17 cellular contexts compared by ENCODE assay signal in genomic region chr2:106089611-106090010, GRCh38.
"Had no signal": no experiment of that assay in that cellular context is flagged by ENCODE, and none has a peak within 500 bp of the region (broad histone marks: within the 10 kb centered on the region; RNA-seq: fewer than 3 reads in every experiment).

No MANE protein-coding gene starts in this region.

- H3K4me3 Mint-ChIP-seq: activated naive CD8-positive, alpha-beta T cell treated with anti-CD3 and anti-CD28 coated beads, Interleukin-2, amount 10 ng/mL, durations not matched to agents 7 days and 5 days; nephron progenitor cell; T-helper 2 cell treated with Interferon-gamma antibody and Interleukin-4, amounts not matched to agents 5 μg/mL and 100 μg/mL, for 36 hours had no signal

- H3K4me1 Mint-ChIP-seq: nephron progenitor cell had no signal

- H3K4me3 ChIP-seq: prostate gland, SJSA1, stomach, testis, upper lobe of right lung had no signal

- H3K27ac Mint-ChIP-seq: activated naive CD8-positive, alpha-beta T cell treated with anti-CD3 and anti-CD28 coated beads, Interleukin-2, amount 10 ng/mL, durations not matched to agents 7 days and 5 days; nephron progenitor cell; T-helper 2 cell treated with Interferon-gamma antibody and Interleukin-4, amounts not matched to agents 5 μg/mL and 100 μg/mL, for 36 hours had no signal

- ATAC-seq: right cardiac atrium, upper lobe of right lung had no signal

- H3K9me3 ChIP-seq: prostate gland, SJSA1, stomach, testis, upper lobe of right lung had no signal

- DNase-seq: activated CD4-positive, alpha-beta T cell treated with anti-CD3 and anti-CD28 coated beads, Interleukin-2, amount 50 U/mL, for 48 hours; activated CD8-positive, alpha-beta memory T cell treated with anti-CD3 and anti-CD28 coated beads, Interleukin-2, amount 50 U/mL, for 4 hours; activated naive CD8-positive, alpha-beta T cell treated with anti-CD3 and anti-CD28 coated beads, Interleukin-2, amount 10 ng/mL, durations not matched to agents 7 days and 5 days; anterior cingulate cortex; brain microvascular endothelial cell; cortex of kidney; effector CD4-positive, alpha-beta T cell; foreskin melanocyte; nephron progenitor cell; right cardiac atrium; small intestine; stomach; testis; upper lobe of right lung had no signal

- H3K36me3 ChIP-seq: brain microvascular endothelial cell, prostate gland had no signal

- H3K9me3 Mint-ChIP-seq: T-helper 2 cell treated with Interferon-gamma antibody and Interleukin-4, amounts not matched to agents 5 μg/mL and 100 μg/mL, for 36 hours had no signal

- H3K4me1 ChIP-seq: prostate gland, SJSA1, testis, upper lobe of right lung had no signal

- H3K27ac ChIP-seq: brain microvascular endothelial cell, prostate gland, SJSA1, stomach, testis, upper lobe of right lung had no signal

- H3K27me3 ChIP-seq: brain microvascular endothelial cell, SJSA1, stomach, testis, upper lobe of right lung had no signal

- H3K27me3 Mint-ChIP-seq: activated naive CD8-positive, alpha-beta T cell treated with anti-CD3 and anti-CD28 coated beads, Interleukin-2, amount 10 ng/mL, durations not matched to agents 7 days and 5 days had no signal
